In the genomic region with DNA sequence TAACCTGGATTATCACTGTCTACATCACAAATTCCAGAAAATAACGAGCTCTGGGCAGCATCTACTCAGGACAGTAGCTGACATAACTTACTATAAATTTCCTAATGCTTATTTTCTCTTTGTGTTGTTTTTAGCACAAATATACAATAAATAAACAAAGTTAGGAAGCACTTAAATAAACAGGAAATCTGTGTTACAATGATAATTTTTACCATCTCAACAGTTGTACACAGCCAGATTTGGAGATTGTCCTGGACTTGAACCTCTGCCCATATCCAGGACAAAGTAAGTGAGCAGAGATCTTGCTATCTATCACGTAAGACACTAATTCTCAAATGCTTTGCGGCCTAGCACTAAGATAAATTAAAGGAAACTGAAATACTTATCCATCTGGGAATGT, we compare ENCODE assay signal across 2 cellular contexts.
TF ChIP-seq lines count a peak whose summit lies in the region.

No MANE protein-coding gene starts in this region.

TF ChIP-seq in HEK293, 187 proteins besides CTCF, POLR2A, EP300 and RAD21 (continued from another document):
- TF ChIP-seq, protein P1, sequence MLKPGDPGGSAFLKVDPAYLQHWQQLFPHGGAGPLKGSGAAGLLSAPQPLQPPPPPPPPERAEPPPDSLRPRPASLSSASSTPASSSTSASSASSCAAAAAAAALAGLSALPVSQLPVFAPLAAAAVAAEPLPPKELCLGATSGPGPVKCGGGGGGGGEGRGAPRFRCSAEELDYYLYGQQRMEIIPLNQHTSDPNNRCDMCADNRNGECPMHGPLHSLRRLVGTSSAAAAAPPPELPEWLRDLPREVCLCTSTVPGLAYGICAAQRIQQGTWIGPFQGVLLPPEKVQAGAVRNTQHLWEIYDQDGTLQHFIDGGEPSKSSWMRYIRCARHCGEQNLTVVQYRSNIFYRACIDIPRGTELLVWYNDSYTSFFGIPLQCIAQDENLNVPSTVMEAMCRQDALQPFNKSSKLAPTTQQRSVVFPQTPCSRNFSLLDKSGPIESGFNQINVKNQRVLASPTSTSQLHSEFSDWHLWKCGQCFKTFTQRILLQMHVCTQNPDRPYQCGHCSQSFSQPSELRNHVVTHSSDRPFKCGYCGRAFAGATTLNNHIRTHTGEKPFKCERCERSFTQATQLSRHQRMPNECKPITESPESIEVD (tag by site-specific recombination; IDR thresholded peaks at IDR 0.05), result peak; percentile 9; the same call in 1 of the 2 replicates

TF ChIP-seq in endothelial cell of umbilical vein, 7 proteins besides CTCF, POLR2A, EP300 and RAD21 (continued from another document):
- TF ChIP-seq, protein P2, sequence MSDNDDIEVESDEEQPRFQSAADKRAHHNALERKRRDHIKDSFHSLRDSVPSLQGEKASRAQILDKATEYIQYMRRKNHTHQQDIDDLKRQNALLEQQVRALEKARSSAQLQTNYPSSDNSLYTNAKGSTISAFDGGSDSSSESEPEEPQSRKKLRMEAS (IDR thresholded peaks at IDR 0.05; ENCODE audit: insufficient read depth, insufficient read length), result no peak
- no peak for TF ChIP-seq MYC (IDR thresholded peaks at IDR 0.05; ENCODE audit: low read depth, low read length)
